2 cellular contexts compared by ENCODE assay signal in genomic region chr16:75281009-75281408, GRCh38. TPM values are rescaled to one million over a fixed set of nuclear protein-coding genes. Genes with fewer than 3 reads are reported as not detected.
"Had no signal": no experiment of that assay in that cellular context is flagged by ENCODE, and none has a peak within 500 bp of the region (broad histone marks: within the 10 kb centered on the region; RNA-seq: fewer than 3 reads in every experiment).

No MANE protein-coding gene starts in this region.

RNA-seq across cellular contexts. Expression of gene BCAR1, which starts 29.6 kb away (rescaled TPM):
- total RNA-seq: natural killer cell treated with Interleukin-12 subunit alpha and Interleukin-12 subunit beta and Interleukin-15 and Interleukin-18, amount 100 ng/mL, for 72 hours had no signal
- polyA plus RNA-seq: naive thymus-derived CD8-positive, alpha-beta T cell had no signal
